ENCODE assay signal across 8 cellular contexts in the genomic region with DNA sequence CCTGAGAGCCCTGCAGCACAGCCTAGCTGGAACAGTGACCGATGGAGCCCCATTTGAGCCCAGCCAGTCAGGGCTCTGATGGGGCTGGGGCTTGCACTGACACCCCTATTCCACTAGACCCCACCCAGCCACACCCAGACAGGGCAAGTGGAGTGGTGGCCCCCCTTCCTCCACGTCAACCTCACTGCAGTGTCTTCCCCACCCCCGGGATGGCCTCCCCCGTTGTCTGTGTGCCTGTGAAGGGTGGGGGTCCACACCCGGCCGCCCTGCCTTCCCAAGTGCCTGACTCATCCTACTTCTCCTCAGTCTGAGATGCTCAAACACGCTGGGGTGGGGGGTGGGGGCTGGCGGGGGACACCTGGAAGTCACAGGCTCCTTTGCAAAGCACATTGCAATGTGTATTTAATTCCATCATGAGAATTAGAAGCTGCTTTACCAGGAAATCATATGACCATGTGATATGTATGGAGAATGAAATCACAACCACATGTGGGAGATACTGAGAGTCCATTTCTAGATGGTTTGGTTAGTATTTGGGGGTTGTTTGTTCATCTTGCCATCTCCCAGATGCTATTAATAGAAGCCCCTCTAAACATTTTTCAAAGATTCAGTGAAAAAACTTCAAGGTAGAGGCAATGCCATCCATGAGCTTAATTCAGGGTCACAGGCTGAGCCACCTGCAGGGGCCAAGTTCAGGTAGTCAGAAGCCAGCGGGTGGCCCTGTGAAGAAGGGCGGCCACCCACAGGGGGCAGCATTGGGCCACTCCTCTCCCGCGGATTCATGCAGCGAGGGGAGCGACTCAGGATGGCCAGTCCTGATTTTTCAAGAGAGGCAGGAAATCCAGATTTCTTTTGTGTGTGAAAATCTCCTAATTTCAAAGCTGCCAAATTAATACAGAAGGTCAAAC. TPM values are rescaled to one million over a fixed set of nuclear protein-coding genes. Genes with fewer than 3 reads are reported as not detected.
DNase-seq lines count a peak whose midpoint lies in the region; ATAC-seq and TF ChIP-seq lines count a peak whose summit lies in the region.

No MANE protein-coding gene starts in this region.

- no peaks in the 10 kb centered on the region for H3K9me3 Mint-ChIP-seq in CD4-positive, CD25-positive, alpha-beta regulatory T cell
- no peaks in the 10 kb centered on the region for H3K9me3 Mint-ChIP-seq in naive thymus-derived CD8-positive, alpha-beta T cell

- no peak overlapping the region for H3K27ac Mint-ChIP-seq in CD4-positive, CD25-positive, alpha-beta regulatory T cell
- peak overlapping the region in 4 of 10 donors; percentile 31 to 59 (median 43) for H3K27ac Mint-ChIP-seq in naive thymus-derived CD8-positive, alpha-beta T cell

- H3K27me3 Mint-ChIP-seq in CD4-positive, CD25-positive, alpha-beta regulatory T cell, result peaks cover 1% of the 10 kb centered on the region
- H3K27me3 Mint-ChIP-seq in naive thymus-derived CD8-positive, alpha-beta T cell, result peaks cover 0 to 7% (median 3%) of the 10 kb centered on the region in 5 donors

- no peak for TF ChIP-seq POLR2A in esophagus muscularis mucosa (IDR thresholded peaks at IDR 0.05; ENCODE audit: low read depth)
- TF ChIP-seq POLR2A in suprapubic skin (IDR thresholded peaks at IDR 0.05), result no peak

- intact Hi-C loops in esophagus muscularis mucosa (cut with DNase I), result loop anchor here (5.0 kb wide), 1 partner anchor 56 kb away; no protein-coding TSS in a partner anchor

- no peaks in the 10 kb centered on the region for H3K36me3 ChIP-seq in CD4-positive, CD25-positive, alpha-beta regulatory T cell (ENCODE audit: control insufficient read depth, insufficient read depth, low read length)
- peaks cover 29 to 86% (median 42%) of the 10 kb centered on the region in 4 donors for H3K36me3 ChIP-seq in esophagus muscularis mucosa
- H3K36me3 ChIP-seq in suprapubic skin, result no peaks in the 10 kb centered on the region

- H3K4me1 ChIP-seq in CD4-positive, CD25-positive, alpha-beta regulatory T cell (ENCODE audit: control insufficient read depth, insufficient read depth, low read length, poor library complexity, severe bottlenecking), result no peaks in the 10 kb centered on the region
- H3K4me1 ChIP-seq in esophagus muscularis mucosa (peaks cover 8 to 61% (median 40%) of the 10 kb centered on the region in 4 donors), suprapubic skin (no peaks in the 10 kb centered on the region)

- no peak overlapping the region for H3K27ac ChIP-seq in CD4-positive, CD25-positive, alpha-beta regulatory T cell (ENCODE audit: insufficient read depth, low read length, poor library complexity, severe bottlenecking)
- H3K27ac ChIP-seq in esophagus muscularis mucosa (replicated peaks in 1 of 4), result peak overlapping the region; percentile 62 to 99 (median 94)
- no peak overlapping the region for H3K27ac ChIP-seq in suprapubic skin

- H3K9me3 ChIP-seq in CD4-positive, CD25-positive, alpha-beta regulatory T cell (ENCODE audit: control insufficient read depth in 2 of 2, low read length in 2 of 2), result no peaks in the 10 kb centered on the region
- H3K9me3 ChIP-seq in esophagus muscularis mucosa (no peaks in the 10 kb centered on the region), suprapubic skin (no peaks in the 10 kb centered on the region)

- ATAC-seq in CD4-positive, CD25-positive, alpha-beta regulatory T cell (ENCODE audit: low read depth in 2 of 2), result peak in 1 of 2 donors; percentile 56
- ATAC-seq in GM21423 (IDR thresholded peaks at IDR 0.05; ENCODE audit: unreplicated experiment) (peak; percentile 56), GM21786 (IDR thresholded peaks at IDR 0.05; ENCODE audit: unreplicated experiment) (no peak)
- peak; percentile 78 to 88 for ATAC-seq in naive thymus-derived CD8-positive, alpha-beta T cell

- H3K4me3 ChIP-seq in CD4-positive, CD25-positive, alpha-beta regulatory T cell (ENCODE audit: low read depth, low read length), result no peak overlapping the region
- H3K4me3 ChIP-seq in esophagus muscularis mucosa (no peak overlapping the region), suprapubic skin (no peak overlapping the region)

- TF ChIP-seq EP300 in esophagus muscularis mucosa (IDR thresholded peaks at IDR 0.05), result no peak
- no peak for TF ChIP-seq EP300 in suprapubic skin (IDR thresholded peaks at IDR 0.05)

- POLR2A ChIA-PET in naive thymus-derived CD8-positive, alpha-beta T cell (lab: Charles Lee), result no interaction called here

- H3K27me3 ChIP-seq in CD4-positive, CD25-positive, alpha-beta regulatory T cell (ENCODE audit: control insufficient read depth, insufficient read depth, low read length), result no peaks in the 10 kb centered on the region
- H3K27me3 ChIP-seq in esophagus muscularis mucosa (peaks cover 0 to 5% (median 0%) of the 10 kb centered on the region in 4 donors), suprapubic skin (peaks cover 14% of the 10 kb centered on the region)

- H3K36me3 Mint-ChIP-seq in CD4-positive, CD25-positive, alpha-beta regulatory T cell, result no peaks in the 10 kb centered on the region
- peaks cover 0 to 24% (median 6%) of the 10 kb centered on the region in 3 donors for H3K36me3 Mint-ChIP-seq in naive thymus-derived CD8-positive, alpha-beta T cell

- H3K4me1 Mint-ChIP-seq in CD4-positive, CD25-positive, alpha-beta regulatory T cell, result peaks cover 0 to 5% (median 0%) of the 10 kb centered on the region in 4 donors
- H3K4me1 Mint-ChIP-seq in naive thymus-derived CD8-positive, alpha-beta T cell, result peaks cover 4 to 9% (median 5%) of the 10 kb centered on the region in 4 donors

- peak; percentile 88 to 93 (median 91) for TF ChIP-seq CTCF in esophagus muscularis mucosa (IDR thresholded peaks at IDR 0.05)
- TF ChIP-seq CTCF in suprapubic skin (IDR thresholded peaks at IDR 0.05), result peak; percentile 47 to 74

- peak in 2 of 3 donors; percentile 29 to 47 for DNase-seq in CD4-positive, CD25-positive, alpha-beta regulatory T cell
- DNase-seq in NCI-H748 (lab: John Stamatoyannopoulos, UW; ENCODE audit: unreplicated experiment) (peak; percentile 63), esophagus muscularis mucosa (ENCODE audit: extremely low spot score) (no peak), suprapubic skin (ENCODE audit: low spot score in 2 of 2) (no peak)
- peak; percentile 60 for DNase-seq in activated CD8-positive, alpha-beta memory T cell treated with anti-CD3 and anti-CD28 coated beads, Interleukin-2, amount 50 U/mL, for 4 hours
- peak; percentile 15 to 72 (median 46) for DNase-seq in naive thymus-derived CD8-positive, alpha-beta T cell

- 17% methylated on average over 12 of the region's 14 CpGs for WGBS in esophagus muscularis mucosa
- 30% methylated on average over 11 of the region's 14 CpGs for WGBS in suprapubic skin

- no peak overlapping the region for H3K4me3 Mint-ChIP-seq in CD4-positive, CD25-positive, alpha-beta regulatory T cell
- no peak overlapping the region for H3K4me3 Mint-ChIP-seq in naive thymus-derived CD8-positive, alpha-beta T cell

RNA-seq across cellular contexts. Expression of gene GMPPA, which starts 22.7 kb away (rescaled TPM):
- total RNA-seq in CD4-positive, CD25-positive, alpha-beta regulatory T cell, result 25.9 TPM
- polyA plus RNA-seq in CD4-positive, CD25-positive, alpha-beta regulatory T cell, result 10 to 100 TPM; 17.2 to 35.1 (median 25.1) TPM
- total RNA-seq in esophagus muscularis mucosa (10 to 100 TPM; 16.2 to 32.6 (median 19.9) TPM), suprapubic skin (10 to 100 TPM; 18.3 to 31.3 (median 22.3) TPM)
- 10 to 100 TPM; 22.5 to 26.9 TPM for total RNA-seq in naive thymus-derived CD8-positive, alpha-beta T cell
- polyA plus RNA-seq in naive thymus-derived CD8-positive, alpha-beta T cell, result 10 to 100 TPM; 12.1 to 22.0 (median 17.0) TPM

RNA-seq across cellular contexts. Expression of gene ASIC4, which starts 38.3 kb away (rescaled TPM):
- total RNA-seq in CD4-positive, CD25-positive, alpha-beta regulatory T cell, result 0.12 TPM
- polyA plus RNA-seq in CD4-positive, CD25-positive, alpha-beta regulatory T cell, result not detected
- total RNA-seq in esophagus muscularis mucosa (not detected), suprapubic skin (not detected)
- total RNA-seq in naive thymus-derived CD8-positive, alpha-beta T cell, result under 1 TPM; 0.21 to 0.30 TPM
- not detected for polyA plus RNA-seq in naive thymus-derived CD8-positive, alpha-beta T cell

RNA-seq across cellular contexts. Expression of gene SPEG, which starts 41.3 kb away (rescaled TPM):
- 4.1 TPM for total RNA-seq in CD4-positive, CD25-positive, alpha-beta regulatory T cell
- polyA plus RNA-seq in CD4-positive, CD25-positive, alpha-beta regulatory T cell, result under 1 TPM in 1 of 4 donors, not detected in 3; 0.20 TPM
- total RNA-seq in esophagus muscularis mucosa, result 100 to 1,000 TPM; 115 to 251 (median 180) TPM
- 10 to 100 TPM; 20.3 to 22.5 TPM for total RNA-seq in naive thymus-derived CD8-positive, alpha-beta T cell
- polyA plus RNA-seq in naive thymus-derived CD8-positive, alpha-beta T cell, result 1 to 10 TPM; 1.6 to 3.0 (median 2.7) TPM
- total RNA-seq in suprapubic skin, result 10 to 100 TPM in 1 of 4 donors, 1 to 10 TPM in 3; 6.5 to 17.2 (median 6.7) TPM

RNA-seq across cellular contexts. Expression of gene DES, which starts 57.8 kb away (rescaled TPM):
- not detected for total RNA-seq in CD4-positive, CD25-positive, alpha-beta regulatory T cell
- polyA plus RNA-seq in CD4-positive, CD25-positive, alpha-beta regulatory T cell, result not detected
- over 10,000 TPM; 19,781 to 23,770 (median 22,752) TPM for total RNA-seq in esophagus muscularis mucosa
- not detected for total RNA-seq in naive thymus-derived CD8-positive, alpha-beta T cell
- polyA plus RNA-seq in naive thymus-derived CD8-positive, alpha-beta T cell, result not detected
- 100 to 1,000 TPM in 1 of 4 donors, 10 to 100 TPM in 3; 11.4 to 100 (median 35.6) TPM for total RNA-seq in suprapubic skin

Comparison
In these comparisons a context has a peak if more than half of its experiments do, and no peak if none do; other contexts are left out.
1. DNase-seq: peak in CD4-positive, CD25-positive, alpha-beta regulatory T cell (2 of 3), NCI-H748 (single experiment), activated CD8-positive, alpha-beta memory T cell treated with anti-CD3 and anti-CD28 coated beads, Interleukin-2, amount 50 U/mL, for 4 hours (single experiment) and naive thymus-derived CD8-positive, alpha-beta T cell (10 of 10); none in esophagus muscularis mucosa (single experiment) and suprapubic skin (0 of 2).
2. H3K27ac ChIP-seq: peak in esophagus muscularis mucosa (4 of 4); none in CD4-positive, CD25-positive, alpha-beta regulatory T cell (single experiment) and suprapubic skin (single experiment).
3. RNA of gene SPEG, which starts 41.3 kb away (total RNA-seq): 115 to 251 TPM in esophagus muscularis mucosa; 20.3 to 22.5 TPM in naive thymus-derived CD8-positive, alpha-beta T cell, 6.5 to 17.2 TPM in suprapubic skin and 4.1 TPM in CD4-positive, CD25-positive, alpha-beta regulatory T cell (single experiment); every median in the first group is over 4 times any median in the second.